In genomic region chr16:55142405-55142804, GRCh38 we compare ENCODE assay signal across 27 cellular contexts.
"Had no signal": no experiment of that assay in that cellular context is flagged by ENCODE, and none has a peak within 500 bp of the region (broad histone marks: within the 10 kb centered on the region; RNA-seq: fewer than 3 reads in every experiment).

No MANE protein-coding gene starts in this region.

- DNase-seq: occipital lobe; ovary; posterior cingulate gyrus; psoas muscle; right cardiac atrium; right lobe of liver; sigmoid colon; small intestine; stimulated activated CD4-positive, alpha-beta T cell treated with anti-CD3 and anti-CD28 coated beads, Interleukin-15, amount 100 ng/mL, for 24 hours; stimulated activated CD4-positive, alpha-beta T cell treated with anti-CD3 and anti-CD28 coated beads, Interleukin-2, amount 100 ng/mL, for 24 hours; stimulated activated CD4-positive, alpha-beta T cell treated with anti-CD3 and anti-CD28 coated beads, Interleukin-2, amount 100 ng/mL, for 48 hours; stimulated activated CD4-positive, alpha-beta T cell treated with anti-CD3 and anti-CD28 coated beads, Interleukin-4, amount 100 ng/mL, for 24 hours; stimulated activated naive B cell treated with anti-CD40 and anti-IgM and Interleukin-4, amounts not matched to agents 10 μg/mL and 1 μg/mL and 100 μg/mL, for 72 hours; stimulated activated naive CD4-positive, alpha-beta T cell treated with Interleukin-2 at 50 U/mL for 16 hours; stomach; thyroid gland; trophoblast cell; upper lobe of left lung had no signal

- ATAC-seq: psoas muscle; right cardiac atrium; right lobe of liver; stimulated activated effector memory CD8-positive, alpha-beta T cell treated with anti-CD3 and anti-CD28 coated beads, Interleukin-12 subunit alpha, Interleukin-12 subunit beta, amount 100 ng/mL, for 72 hours; stimulated activated naive B cell treated with anti-CD40 and anti-IgM and Interleukin-4, amounts not matched to agents 10 μg/mL and 1 μg/mL and 100 μg/mL, for 72 hours had no signal

- H3K9me3 ChIP-seq: ovary, psoas muscle, right lobe of liver, sigmoid colon, stomach, thoracic aorta, thyroid gland, tibial nerve, upper lobe of left lung, vagina had no signal

- H3K36me3 Mint-ChIP-seq: neural progenitor cell; stimulated activated effector memory CD8-positive, alpha-beta T cell treated with anti-CD3 and anti-CD28 coated beads, Interleukin-12 subunit alpha, Interleukin-12 subunit beta, amount 100 ng/mL, for 72 hours; stimulated activated naive B cell treated with anti-CD40 and anti-IgM and Interleukin-4, amounts not matched to agents 10 μg/mL and 1 μg/mL and 100 μg/mL, for 72 hours had no signal

- H3K4me3 ChIP-seq: neural progenitor cell, ovary, psoas muscle, right lobe of liver, sigmoid colon, stomach, thoracic aorta, thyroid gland, tibial nerve, upper lobe of left lung, vagina had no signal

- H3K27me3 ChIP-seq: neural progenitor cell, ovary, right lobe of liver, stomach, thyroid gland, tibial nerve, upper lobe of left lung, vagina had no signal

- H3K27ac ChIP-seq: neural progenitor cell, ovary, parathyroid adenoma, psoas muscle, right lobe of liver, sigmoid colon, stomach, thoracic aorta, thyroid gland, tibial nerve, upper lobe of left lung, vagina had no signal

- H3K4me3 Mint-ChIP-seq: nephron; neural progenitor cell; stimulated activated effector memory CD8-positive, alpha-beta T cell treated with anti-CD3 and anti-CD28 coated beads, Interleukin-12 subunit alpha, Interleukin-12 subunit beta, amount 100 ng/mL, for 72 hours; stimulated activated naive B cell treated with anti-CD40 and anti-IgM and Interleukin-4, amounts not matched to agents 10 μg/mL and 1 μg/mL and 100 μg/mL, for 72 hours; stimulated activated naive CD8-positive, alpha-beta T cell treated with anti-CD3 and anti-CD28 coated beads, Interleukin-15, Interleukin-2, amounts not matched to agents 100 ng/mL and 50 ng/mL, for 24 hours had no signal

- H3K27me3 Mint-ChIP-seq: progenitor cell of endocrine pancreas; stimulated activated naive B cell treated with anti-CD40 and anti-IgM and Interleukin-4, amounts not matched to agents 10 μg/mL and 1 μg/mL and 100 μg/mL, for 72 hours; stimulated activated naive CD8-positive, alpha-beta T cell treated with anti-CD3 and anti-CD28 coated beads, Interleukin-15, Interleukin-2, amounts not matched to agents 100 ng/mL and 50 ng/mL, for 24 hours had no signal

- H3K9ac ChIP-seq: neural progenitor cell, parathyroid adenoma had no signal

- H3K9me3 Mint-ChIP-seq: nephron; stimulated activated effector memory CD8-positive, alpha-beta T cell treated with anti-CD3 and anti-CD28 coated beads, Interleukin-12 subunit alpha, Interleukin-12 subunit beta, amount 100 ng/mL, for 72 hours; stimulated activated naive CD8-positive, alpha-beta T cell treated with anti-CD3 and anti-CD28 coated beads, Interleukin-15, Interleukin-2, amounts not matched to agents 100 ng/mL and 50 ng/mL, for 24 hours had no signal

- H3K4me1 Mint-ChIP-seq: stimulated activated effector memory CD8-positive, alpha-beta T cell treated with anti-CD3 and anti-CD28 coated beads, Interleukin-12 subunit alpha, Interleukin-12 subunit beta, amount 100 ng/mL, for 72 hours; stimulated activated naive B cell treated with anti-CD40 and anti-IgM and Interleukin-4, amounts not matched to agents 10 μg/mL and 1 μg/mL and 100 μg/mL, for 72 hours had no signal

- H3K4me1 ChIP-seq: parathyroid adenoma, psoas muscle, sigmoid colon, stomach, thyroid gland, tibial nerve, upper lobe of left lung, vagina had no signal

- H2AFZ ChIP-seq: neural progenitor cell, parathyroid adenoma had no signal

- H3K4me2 ChIP-seq: neural progenitor cell had no signal

- H3K79me2 ChIP-seq: parathyroid adenoma had no signal

- H3K36me3 ChIP-seq: neural progenitor cell, ovary, right lobe of liver, sigmoid colon, stomach, thoracic aorta, thyroid gland, tibial nerve, upper lobe of left lung, vagina had no signal

- H3K27ac Mint-ChIP-seq: nephron; neural progenitor cell; progenitor cell of endocrine pancreas; stimulated activated effector memory CD8-positive, alpha-beta T cell treated with anti-CD3 and anti-CD28 coated beads, Interleukin-12 subunit alpha, Interleukin-12 subunit beta, amount 100 ng/mL, for 72 hours; stimulated activated naive B cell treated with anti-CD40 and anti-IgM and Interleukin-4, amounts not matched to agents 10 μg/mL and 1 μg/mL and 100 μg/mL, for 72 hours; stimulated activated naive CD8-positive, alpha-beta T cell treated with anti-CD3 and anti-CD28 coated beads, Interleukin-15, Interleukin-2, amounts not matched to agents 100 ng/mL and 50 ng/mL, for 24 hours had no signal
